ENCODE assay signal across 2 cellular contexts in the genomic region with DNA sequence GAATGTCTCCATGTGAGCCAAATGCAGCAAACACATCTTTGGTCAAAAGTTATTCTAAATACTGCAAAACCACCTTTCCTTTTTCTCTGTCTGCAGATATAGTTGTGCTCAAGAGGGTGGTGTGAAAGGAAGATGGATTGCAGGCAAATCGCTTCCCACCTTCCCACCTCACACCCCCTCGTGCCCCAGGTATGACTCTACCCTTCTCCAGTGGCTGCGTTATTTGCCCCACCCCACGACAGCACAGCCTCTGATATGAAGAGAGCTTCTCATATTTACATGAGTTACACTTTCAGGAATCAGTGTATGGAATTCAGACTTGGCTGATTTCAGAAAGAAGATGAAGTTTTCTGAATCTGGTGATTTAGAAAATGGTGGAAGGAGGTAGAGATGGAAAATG.
"Had no signal": no experiment of that assay in that cellular context is flagged by ENCODE, and none has a peak within 500 bp of the region (broad histone marks: within the 10 kb centered on the region; RNA-seq: fewer than 3 reads in every experiment).

No MANE protein-coding gene starts in this region.

- DNase-seq: GDM1, GF-D8 had no signal
